Comparison of ENCODE assay signal across 8 cellular contexts in the genomic region with DNA sequence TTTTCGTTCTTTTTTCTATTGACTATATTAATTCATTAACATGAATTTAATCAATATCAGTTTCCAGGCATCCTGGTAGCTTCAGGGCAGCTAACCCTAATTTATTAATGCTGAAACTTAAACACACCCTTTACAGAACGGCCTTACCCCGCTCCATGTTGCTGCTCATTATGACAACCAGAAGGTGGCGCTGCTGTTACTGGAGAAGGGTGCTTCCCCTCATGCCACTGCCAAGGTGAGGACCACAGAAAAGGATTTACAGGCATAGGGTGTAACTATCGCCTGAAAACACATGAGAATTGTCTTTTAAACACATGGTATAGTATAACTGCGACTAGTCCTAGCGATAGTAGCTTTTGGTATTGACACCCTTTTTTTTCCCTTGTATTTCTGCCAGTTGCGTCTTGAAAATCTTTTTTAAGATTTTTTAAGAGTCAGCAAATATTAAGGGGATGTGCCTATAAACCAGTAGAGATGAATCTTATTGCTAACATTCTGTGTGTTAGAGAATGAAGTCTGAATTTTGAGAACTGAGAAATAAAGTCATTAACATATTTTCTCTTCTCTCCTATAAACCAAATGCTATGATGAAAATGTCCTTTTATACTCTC.
DNase-seq lines count a peak whose midpoint lies in the region; ATAC-seq and TF ChIP-seq lines count a peak whose summit lies in the region.

No MANE protein-coding gene starts in this region.

- H3K36me3 ChIP-seq in colonic mucosa = no peaks in the 10 kb centered on the region

- DNase-seq in AG20443 (ENCODE audit: low spot score) = peak; percentile 85
- peak; percentile 8 for DNase-seq in NCI-H2029 treated with DMSO at 0.1 percent for 48 hours (lab: John Stamatoyannopoulos, UW)
- DNase-seq in colonic mucosa = peak; percentile 64
- DNase-seq in lung microvascular endothelial cell (ENCODE audit: low read depth in 2 of 2) = peak; percentile 82 to 91
- DNase-seq in stimulated activated CD8-positive, alpha-beta memory T cell treated with anti-CD3 and anti-CD28 coated beads, Interleukin-4, amount 100 ng/mL, for 4 hours (ENCODE audit: low read depth in 2 of 2, low spot score in 1 of 2) = peak; percentile 10 to 18

- H3K27ac ChIP-seq in colonic mucosa = no peak overlapping the region

- H3K9ac ChIP-seq in colonic mucosa (ENCODE audit: low read depth in 2 of 2, low read length in 2 of 2) = no peak overlapping the region

- H3K4me3 ChIP-seq in WI38 (ENCODE audit: low read depth, low read length) (no peak overlapping the region), colonic mucosa (no peak overlapping the region)

- no peaks in the 10 kb centered on the region for H3K27me3 ChIP-seq in colonic mucosa

- intact Hi-C loops in colonic mucosa (cut with DNase I) = no loop called here

- TF ChIP-seq CTCF in WI38 (IDR thresholded peaks at IDR 0.05; ENCODE audit: low read depth, low read length) = peak; percentile 92
- peak; percentile 67 for TF ChIP-seq CTCF in colonic mucosa (IDR thresholded peaks at IDR 0.05)

- peak; percentile 93 for ATAC-seq in GM18858 (IDR thresholded peaks at IDR 0.05; ENCODE audit: unreplicated experiment)
- peak; percentile 94 for ATAC-seq in HG03025 (IDR thresholded peaks at IDR 0.05; ENCODE audit: low FRiP score, unreplicated experiment)

- no peaks in the 10 kb centered on the region for H3K9me3 ChIP-seq in colonic mucosa

- no peaks in the 10 kb centered on the region for H3K4me1 ChIP-seq in colonic mucosa

Comparison
In these comparisons a context has a peak if more than half of its experiments do, and no peak if none do; other contexts are left out.
1. DNase-seq: peak in every context shown above with its lines; median percentile 86 in lung microvascular endothelial cell; 85 in AG20443; 64 in colonic mucosa; 14 in stimulated activated CD8-positive, alpha-beta memory T cell treated with anti-CD3 and anti-CD28 coated beads, Interleukin-4, amount 100 ng/mL, for 4 hours; 8 in NCI-H2029 treated with DMSO at 0.1 percent for 48 hours.